19 cellular contexts compared by ENCODE assay signal in genomic region chr5:24789631-24790354, GRCh38.
DNase-seq lines count a peak whose midpoint lies in the region; ATAC-seq and TF ChIP-seq lines count a peak whose summit lies in the region.
"Had no signal": no experiment of that assay in that cellular context is flagged by ENCODE, and none has a peak within 500 bp of the region (broad histone marks: within the 10 kb centered on the region; RNA-seq: fewer than 3 reads in every experiment).

No MANE protein-coding gene starts in this region.

- H3K36me3 ChIP-seq in RWPE2 (ENCODE audit: low read depth) = no peaks in the 10 kb centered on the region
- H3K36me3 ChIP-seq in neuron (ENCODE audit: insufficient read depth, low read length) = no peaks in the 10 kb centered on the region
- H3K36me3 ChIP-seq in body of pancreas (replicated peaks in 1 of 2; ENCODE audit: insufficient read depth in 1 of 2, low read depth in 2 of 2) = no peaks in the 10 kb centered on the region
- H3K36me3 ChIP-seq: BE2C, SJSA1 had no signal

- no peaks in the 10 kb centered on the region for H3K27me3 ChIP-seq in RWPE2 (ENCODE audit: insufficient read depth, poor library complexity, severe bottlenecking)
- no peaks in the 10 kb centered on the region for H3K27me3 ChIP-seq in neuron (ENCODE audit: insufficient read depth, low read length)
- H3K27me3 ChIP-seq in body of pancreas = no peaks in the 10 kb centered on the region
- H3K27me3 ChIP-seq: BE2C, SJSA1 had no signal

- no peaks in the 10 kb centered on the region for H3K9me3 ChIP-seq in RWPE2 (ENCODE audit: severe bottlenecking)
- no peaks in the 10 kb centered on the region for H3K9me3 ChIP-seq in neuron (ENCODE audit: low read length)
- H3K9me3 ChIP-seq in body of pancreas = no peaks in the 10 kb centered on the region
- H3K9me3 ChIP-seq: BE2C, SJSA1 had no signal

- peak; percentile 58 for DNase-seq in GM04504 (ENCODE audit: low read depth)
- DNase-seq in RWPE2 (ENCODE audit: low spot score) = no peak
- DNase-seq in fibroblast of pulmonary artery (ENCODE audit: low read depth) = peak; percentile 8
- no peak for DNase-seq in SHP77 (lab: John Stamatoyannopoulos, UW)
- no peak for DNase-seq in anterior cingulate cortex (lab: John Stamatoyannopoulos, UW)
- no peak for DNase-seq in body of pancreas
- DNase-seq: ACHN; BE2C; Calu3; CD4-positive, alpha-beta memory T cell; DMS53; NCI-H1105; NCI-H187; NCI-H345; NK-92 treated with Interleukin-12 subunit alpha and Interleukin-12 subunit beta, amount 100 ng/mL, for 24 hours; RPMI8226 had no signal

- intact Hi-C loops in body of pancreas (cut with DNase I) = no loop called here

- ATAC-seq in RWPE2 (ENCODE audit: low read depth) (no peak), HG02798 (IDR thresholded peaks at IDR 0.05; ENCODE audit: poor library complexity, unreplicated experiment) (no peak), body of pancreas (no peak)

- TF ChIP-seq CTCF in RWPE2 (IDR thresholded peaks at IDR 0.05; ENCODE audit: poor library complexity, severe bottlenecking) (no peak), fibroblast of pulmonary artery (IDR thresholded peaks at IDR 0.05; ENCODE audit: low read length, missing control alignments) (no peak), body of pancreas (IDR thresholded peaks at IDR 0.05) (no peak)

- no peak overlapping the region for H3K4me3 ChIP-seq in RWPE2 (ENCODE audit: severe bottlenecking)
- no peak overlapping the region for H3K4me3 ChIP-seq in fibroblast of pulmonary artery (replicated peaks; ENCODE audit: low read depth, low read length)
- no peak overlapping the region for H3K4me3 ChIP-seq in neuron (ENCODE audit: low read length)
- no peak overlapping the region for H3K4me3 ChIP-seq in body of pancreas
- H3K4me3 ChIP-seq: SJSA1 had no signal

- H2AFZ ChIP-seq in neuron (ENCODE audit: low read depth, low read length) = peak overlapping the region; percentile 32

- 43 to 46% methylated on average over 4 of the region's 4 CpGs for WGBS in body of pancreas, 2 donors

- H3K27ac ChIP-seq in RWPE2 (ENCODE audit: poor library complexity, severe bottlenecking) (peak overlapping the region; percentile 78), body of pancreas (no peak overlapping the region)
- H3K27ac ChIP-seq: SJSA1 had no signal

- no peak for TF ChIP-seq POLR2A in body of pancreas (IDR thresholded peaks at IDR 0.05)

- H3K4me1 ChIP-seq in RWPE2 (ENCODE audit: insufficient read depth, poor library complexity, severe bottlenecking) (peaks cover 26% of the 10 kb centered on the region), neuron (ENCODE audit: insufficient read depth, low read length) (peaks cover 4% of the 10 kb centered on the region), body of pancreas (no peaks in the 10 kb centered on the region)
- H3K4me1 ChIP-seq: BE2C, SJSA1 had no signal

Comparison
In these comparisons a context has a peak if more than half of its experiments do, and no peak if none do; other contexts are left out.
1. DNase-seq: peak in GM04504 (single experiment) and fibroblast of pulmonary artery (single experiment); none in RWPE2 (single experiment), SHP77 (0 of 2), anterior cingulate cortex (0 of 58) and body of pancreas (0 of 4).